2 cellular contexts compared by ENCODE assay signal in the genomic region with DNA sequence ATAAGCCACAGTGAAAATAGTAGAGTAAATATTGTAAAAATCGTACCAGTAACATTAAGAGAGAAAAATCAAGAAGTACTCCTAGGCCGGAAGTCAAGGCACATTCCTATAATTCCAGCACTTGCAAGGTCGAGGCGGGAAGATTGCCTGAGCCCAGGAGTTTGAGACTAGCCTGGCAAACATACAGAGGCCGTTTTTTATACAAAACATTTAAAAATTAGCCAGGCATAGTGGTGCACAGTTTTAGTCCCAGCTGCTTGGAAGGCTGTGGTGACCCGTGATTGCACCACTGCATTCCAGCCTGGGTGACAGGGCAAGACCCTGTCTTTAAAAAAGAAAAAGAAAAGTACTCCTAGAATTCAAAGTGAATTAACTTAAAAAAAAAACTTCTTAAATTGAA.
TF ChIP-seq lines count a peak whose summit lies in the region.

No MANE protein-coding gene starts in this region.

TF ChIP-seq in GM23338, 12 proteins besides CTCF, POLR2A, EP300 and RAD21 (continued from another document):
- TF ChIP-seq, protein P1, sequence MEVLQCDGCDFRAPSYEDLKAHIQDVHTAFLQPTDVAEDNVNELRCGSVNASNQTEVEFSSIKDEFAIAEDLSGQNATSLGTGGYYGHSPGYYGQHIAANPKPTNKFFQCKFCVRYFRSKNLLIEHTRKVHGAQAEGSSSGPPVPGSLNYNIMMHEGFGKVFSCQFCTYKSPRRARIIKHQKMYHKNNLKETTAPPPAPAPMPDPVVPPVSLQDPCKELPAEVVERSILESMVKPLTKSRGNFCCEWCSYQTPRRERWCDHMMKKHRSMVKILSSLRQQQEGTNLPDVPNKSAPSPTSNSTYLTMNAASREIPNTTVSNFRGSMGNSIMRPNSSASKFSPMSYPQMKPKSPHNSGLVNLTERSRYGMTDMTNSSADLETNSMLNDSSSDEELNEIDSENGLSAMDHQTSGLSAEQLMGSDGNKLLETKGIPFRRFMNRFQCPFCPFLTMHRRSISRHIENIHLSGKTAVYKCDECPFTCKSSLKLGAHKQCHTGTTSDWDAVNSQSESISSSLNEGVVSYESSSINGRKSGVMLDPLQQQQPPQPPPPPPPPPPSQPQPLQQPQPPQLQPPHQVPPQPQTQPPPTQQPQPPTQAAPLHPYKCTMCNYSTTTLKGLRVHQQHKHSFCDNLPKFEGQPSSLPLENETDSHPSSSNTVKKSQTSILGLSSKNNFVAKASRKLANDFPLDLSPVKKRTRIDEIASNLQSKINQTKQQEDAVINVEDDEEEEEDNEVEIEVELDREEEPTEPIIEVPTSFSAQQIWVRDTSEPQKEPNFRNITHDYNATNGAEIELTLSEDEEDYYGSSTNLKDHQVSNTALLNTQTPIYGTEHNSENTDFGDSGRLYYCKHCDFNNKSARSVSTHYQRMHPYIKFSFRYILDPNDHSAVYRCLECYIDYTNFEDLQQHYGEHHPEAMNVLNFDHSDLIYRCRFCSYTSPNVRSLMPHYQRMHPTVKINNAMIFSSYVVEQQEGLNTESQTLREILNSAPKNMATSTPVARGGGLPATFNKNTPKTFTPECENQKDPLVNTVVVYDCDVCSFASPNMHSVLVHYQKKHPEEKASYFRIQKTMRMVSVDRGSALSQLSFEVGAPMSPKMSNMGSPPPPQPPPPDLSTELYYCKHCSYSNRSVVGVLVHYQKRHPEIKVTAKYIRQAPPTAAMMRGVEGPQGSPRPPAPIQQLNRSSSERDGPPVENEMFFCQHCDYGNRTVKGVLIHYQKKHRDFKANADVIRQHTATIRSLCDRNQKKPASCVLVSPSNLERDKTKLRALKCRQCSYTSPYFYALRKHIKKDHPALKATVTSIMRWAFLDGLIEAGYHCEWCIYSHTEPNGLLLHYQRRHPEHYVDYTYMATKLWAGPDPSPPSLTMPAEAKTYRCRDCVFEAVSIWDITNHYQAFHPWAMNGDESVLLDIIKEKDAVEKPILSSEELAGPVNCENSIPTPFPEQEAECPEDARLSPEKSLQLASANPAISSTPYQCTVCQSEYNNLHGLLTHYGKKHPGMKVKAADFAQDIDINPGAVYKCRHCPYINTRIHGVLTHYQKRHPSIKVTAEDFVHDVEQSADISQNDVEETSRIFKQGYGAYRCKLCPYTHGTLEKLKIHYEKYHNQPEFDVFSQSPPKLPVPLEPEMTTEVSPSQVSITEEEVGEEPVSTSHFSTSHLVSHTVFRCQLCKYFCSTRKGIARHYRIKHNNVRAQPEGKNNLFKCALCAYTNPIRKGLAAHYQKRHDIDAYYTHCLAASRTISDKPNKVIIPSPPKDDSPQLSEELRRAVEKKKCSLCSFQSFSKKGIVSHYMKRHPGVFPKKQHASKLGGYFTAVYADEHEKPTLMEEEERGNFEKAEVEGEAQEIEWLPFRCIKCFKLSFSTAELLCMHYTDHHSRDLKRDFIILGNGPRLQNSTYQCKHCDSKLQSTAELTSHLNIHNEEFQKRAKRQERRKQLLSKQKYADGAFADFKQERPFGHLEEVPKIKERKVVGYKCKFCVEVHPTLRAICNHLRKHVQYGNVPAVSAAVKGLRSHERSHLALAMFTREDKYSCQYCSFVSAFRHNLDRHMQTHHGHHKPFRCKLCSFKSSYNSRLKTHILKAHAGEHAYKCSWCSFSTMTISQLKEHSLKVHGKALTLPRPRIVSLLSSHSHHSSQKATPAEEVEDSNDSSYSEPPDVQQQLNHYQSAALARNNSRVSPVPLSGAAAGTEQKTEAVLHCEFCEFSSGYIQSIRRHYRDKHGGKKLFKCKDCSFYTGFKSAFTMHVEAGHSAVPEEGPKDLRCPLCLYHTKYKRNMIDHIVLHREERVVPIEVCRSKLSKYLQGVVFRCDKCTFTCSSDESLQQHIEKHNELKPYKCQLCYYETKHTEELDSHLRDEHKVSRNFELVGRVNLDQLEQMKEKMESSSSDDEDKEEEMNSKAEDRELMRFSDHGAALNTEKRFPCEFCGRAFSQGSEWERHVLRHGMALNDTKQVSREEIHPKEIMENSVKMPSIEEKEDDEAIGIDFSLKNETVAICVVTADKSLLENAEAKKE (CRISPR knock-in tag; IDR thresholded peaks at IDR 0.05) = no peak
- TF ChIP-seq NANOG (IDR thresholded peaks at IDR 0.05; ENCODE audit: borderline replicate concordance) (no peak), POLR2AphosphoS5 (IDR thresholded peaks at IDR 0.05; ENCODE audit: low read depth) (no peak), CREB1 (CRISPR knock-in tag; IDR thresholded peaks at IDR 0.05; ENCODE audit: low read depth) (no peak), EZH2 (IDR thresholded peaks at IDR 0.05; ENCODE audit: low read depth, unreplicated experiment) (no peak), JUNB (IDR thresholded peaks at IDR 0.05; ENCODE audit: unreplicated experiment) (no peak), STAT1 (IDR thresholded peaks at IDR 0.05; ENCODE audit: unreplicated experiment) (no peak)
- TF ChIP-seq, protein P2, sequence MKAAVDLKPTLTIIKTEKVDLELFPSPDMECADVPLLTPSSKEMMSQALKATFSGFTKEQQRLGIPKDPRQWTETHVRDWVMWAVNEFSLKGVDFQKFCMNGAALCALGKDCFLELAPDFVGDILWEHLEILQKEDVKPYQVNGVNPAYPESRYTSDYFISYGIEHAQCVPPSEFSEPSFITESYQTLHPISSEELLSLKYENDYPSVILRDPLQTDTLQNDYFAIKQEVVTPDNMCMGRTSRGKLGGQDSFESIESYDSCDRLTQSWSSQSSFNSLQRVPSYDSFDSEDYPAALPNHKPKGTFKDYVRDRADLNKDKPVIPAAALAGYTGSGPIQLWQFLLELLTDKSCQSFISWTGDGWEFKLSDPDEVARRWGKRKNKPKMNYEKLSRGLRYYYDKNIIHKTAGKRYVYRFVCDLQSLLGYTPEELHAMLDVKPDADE (IDR thresholded peaks at IDR 0.05) = no peak

TF ChIP-seq in WTC11, 78 proteins besides CTCF, POLR2A, EP300 and RAD21 (continued from another document):
- TF ChIP-seq, protein P3, sequence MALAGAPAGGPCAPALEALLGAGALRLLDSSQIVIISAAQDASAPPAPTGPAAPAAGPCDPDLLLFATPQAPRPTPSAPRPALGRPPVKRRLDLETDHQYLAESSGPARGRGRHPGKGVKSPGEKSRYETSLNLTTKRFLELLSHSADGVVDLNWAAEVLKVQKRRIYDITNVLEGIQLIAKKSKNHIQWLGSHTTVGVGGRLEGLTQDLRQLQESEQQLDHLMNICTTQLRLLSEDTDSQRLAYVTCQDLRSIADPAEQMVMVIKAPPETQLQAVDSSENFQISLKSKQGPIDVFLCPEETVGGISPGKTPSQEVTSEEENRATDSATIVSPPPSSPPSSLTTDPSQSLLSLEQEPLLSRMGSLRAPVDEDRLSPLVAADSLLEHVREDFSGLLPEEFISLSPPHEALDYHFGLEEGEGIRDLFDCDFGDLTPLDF (CRISPR knock-in tag; IDR thresholded peaks at IDR 0.05) = no peak
- TF ChIP-seq EMX1 (CRISPR knock-in tag; IDR thresholded peaks at IDR 0.05) = no peak
- TF ChIP-seq SMAD3 (CRISPR knock-in tag; IDR thresholded peaks at IDR 0.05; ENCODE audit: borderline replicate concordance) = no peak
- no peak for TF ChIP-seq FOXK1 (CRISPR knock-in tag; IDR thresholded peaks at IDR 0.05)
- TF ChIP-seq TCF7 (CRISPR knock-in tag; IDR thresholded peaks at IDR 0.05; ENCODE audit: low read depth) = no peak
- no peak for TF ChIP-seq ZNF317 (CRISPR knock-in tag; IDR thresholded peaks at IDR 0.05; ENCODE audit: borderline replicate concordance, low read depth)
- TF ChIP-seq OVOL2 (CRISPR knock-in tag; IDR thresholded peaks at IDR 0.05; ENCODE audit: borderline replicate concordance) = no peak
- no peak for TF ChIP-seq ZBTB21 (CRISPR knock-in tag; IDR thresholded peaks at IDR 0.05; ENCODE audit: borderline replicate concordance)
- no peak for TF ChIP-seq MXD4 (CRISPR knock-in tag; IDR thresholded peaks at IDR 0.05; ENCODE audit: borderline replicate concordance)
- TF ChIP-seq ESRRA (CRISPR knock-in tag; IDR thresholded peaks at IDR 0.05; ENCODE audit: borderline replicate concordance) = no peak
